ENCODE assay signal across 8 cellular contexts in genomic region chr19:3365447-3366103, GRCh38. TPM values are rescaled to one million over a fixed set of nuclear protein-coding genes. Genes with fewer than 3 reads are reported as not detected.
DNase-seq lines count a peak whose midpoint lies in the region; ATAC-seq, FAIRE-seq and TF ChIP-seq lines count a peak whose summit lies in the region.

No MANE protein-coding gene starts in this region.

- H2AFZ ChIP-seq in GM12878 (ENCODE audit: control insufficient read depth, low read depth, low read length), result peak overlapping the region; percentile 64

- DNase-seq in GM12865 (ENCODE audit: low read depth) (peak; percentile 67), NCI-H2227 (lab: John Stamatoyannopoulos, UW; ENCODE audit: unreplicated experiment) (peak; percentile 39), GM12878 (ENCODE audit: low read depth, low spot score) (no peak), kidney tubule cell (ENCODE audit: low spot score) (peak; percentile 56), substantia nigra (lab: John Stamatoyannopoulos, UW) (peak in 30 of 49 donors; percentile 16 to 86 (median 55)), COLO668 (lab: John Stamatoyannopoulos, UW; ENCODE audit: unreplicated experiment) (no peak), NCI-H2029 treated with DMSO at 0.1 percent for 48 hours (lab: John Stamatoyannopoulos, UW) (no peak)

- CTCF ChIA-PET in GM12878 (lab: Yijun Ruan, JAX), result interaction anchor here (0.7 kb wide), 1 partner anchor 104 kb away, joined by 3 read pairs; no protein-coding TSS in a partner anchor

- TF ChIP-seq RAD21 in GM12878 (IDR thresholded peaks at IDR 0.05; ENCODE audit: insufficient read depth, low read depth, low read length), result no peak

- SMC1A ChIA-PET in GM12878 (lab: Charles Lee; ENCODE audit: uncharacterized antibody, unreplicated experiment), result interaction anchor here (0.6 to 1.0 kb wide), 2 partner anchors 63 to 201 kb away, joined by 3 read pairs; no protein-coding TSS in a partner anchor

- WGBS in GM12878 (ENCODE audit: insufficient coverage, insufficient replicate concordance, low lambda C conversion rate, missing lambda C conversion rate), result 21% methylated on average over 13 of the region's 17 CpGs

- H3K4me3 ChIP-seq in GM12865 (ENCODE audit: low read depth, low read length) (peak overlapping the region; percentile 97), GM12878 (peak overlapping the region; percentile 96)

- H3K79me2 ChIP-seq in GM12878 (ENCODE audit: control insufficient read depth, insufficient read depth, low read length), result peaks cover 73% of the 10 kb centered on the region

- H4K20me1 ChIP-seq in GM12878 (ENCODE audit: control insufficient read depth, insufficient read depth), result no peaks in the 10 kb centered on the region

- H3K27ac ChIP-seq in GM12878 (ENCODE audit: control insufficient read depth, insufficient read depth), result peak overlapping the region; percentile 86
- peak overlapping the region; percentile 93 for H3K27ac ChIP-seq in substantia nigra (ENCODE audit: low read depth, low read length, poor library complexity, severe bottlenecking)

- H3K36me3 ChIP-seq in GM12878 (ENCODE audit: control insufficient read depth in 2 of 2, insufficient read depth in 2 of 2, low read length in 1 of 2), result no peaks in the 10 kb centered on the region

- RAD21 ChIA-PET in GM12878 (lab: Charles Lee; ENCODE audit: unreplicated experiment), result no interaction called here

- H3K9me3 ChIP-seq in GM12878 (replicated peaks; ENCODE audit: control insufficient read depth, insufficient read depth, low read length), result no peaks in the 10 kb centered on the region

- TF ChIP-seq EP300 in GM12878 (IDR thresholded peaks at IDR 0.05; ENCODE audit: borderline replicate concordance in 1 of 2, control insufficient read depth in 1 of 2, low read depth in 2 of 2, low read length in 2 of 2), result no peak

- in situ Hi-C loops in GM12878 (cut with MboI), result loop anchor here (25.0 kb wide), 1 partner anchor 1503 kb away; the partner anchor contains the start of gene KLF16

- POLR2A ChIA-PET in GM12878 (lab: Charles Lee), result no interaction called here

- peak overlapping the region; percentile 85 for H3K9ac ChIP-seq in GM12878 (ENCODE audit: control insufficient read depth, insufficient read depth, low read length)

- TF ChIP-seq CTCF in GM12865 (IDR thresholded peaks at IDR 0.05; ENCODE audit: insufficient read depth, low read depth, low read length, missing control alignments) (no peak), GM12878 (IDR thresholded peaks at IDR 0.05 in 2 of 3, conservative IDR thresholded peaks at IDR 0.05 in 1 of 3; ENCODE audit: control insufficient read depth in 2 of 3, extremely low read depth in 1 of 3, insufficient read depth in 1 of 3, low read depth in 3 of 3, low read length in 3 of 3) (no peak)

- H3K27me3 ChIP-seq in GM12878 (replicated peaks in 1 of 2; ENCODE audit: control insufficient read depth in 2 of 2, insufficient read depth in 2 of 2, low read length in 1 of 2), result no peaks in the 10 kb centered on the region

- no peak; the same call in 1 of the 2 replicates for TF ChIP-seq POLR2A in GM12878 (IDR thresholded peaks at IDR 0.05; ENCODE audit: low read depth, low read length)

- no TSS peak for BruUV-seq in GM12878 (replicated peaks; lab: Mats Ljungman, UMichigan)

- H3K4me1 ChIP-seq in GM12878 (ENCODE audit: control insufficient read depth, insufficient read depth, low read length), result peaks cover 31% of the 10 kb centered on the region

- no peak for FAIRE-seq in GM12878 (lab: Jason Lieb, UNC)

- intact Hi-C loops in GM12878 (cut with micrococcal nuclease; ENCODE audit: unreplicated experiment), result loop anchor here (5.0 kb wide), 1 partner anchor 62 kb away; no protein-coding TSS in a partner anchor

- ATAC-seq in GM12878 (peak; percentile 18), HG02884 (IDR thresholded peaks at IDR 0.05; ENCODE audit: unreplicated experiment) (no peak)

- peak overlapping the region; percentile 91 for H3K4me2 ChIP-seq in GM12878 (ENCODE audit: control insufficient read depth, insufficient read depth)

TF ChIP-seq in GM12878, 131 proteins besides CTCF, POLR2A, EP300 and RAD21:
- TF ChIP-seq MLLT1 (IDR thresholded peaks at IDR 0.05) (0 out of 2 replicates have a peak, but pooled peaks have one; percentile 7), GABPA (IDR thresholded peaks at IDR 0.05; ENCODE audit: low read depth) (no peak), RELB (IDR thresholded peaks at IDR 0.05; ENCODE audit: low read depth) (no peak), SMAD1 (IDR thresholded peaks at IDR 0.05; ENCODE audit: low read depth, partially characterized antibody) (no peak), HDGF (IDR thresholded peaks at IDR 0.05) (peak; percentile 20; the same call in 1 of the 2 replicates), CBX5 (IDR thresholded peaks at IDR 0.05; ENCODE audit: low read depth) (no peak), NBN (IDR thresholded peaks at IDR 0.05) (no peak), ZNF217 (IDR thresholded peaks at IDR 0.05) (peak; percentile 47; the same call in 1 of the 2 replicates), GATAD2B (conservative IDR thresholded peaks at IDR 0.05; ENCODE audit: low read depth) (0 out of 2 replicates have a peak, but pooled peaks have one; percentile 32), CREB1 (IDR thresholded peaks at IDR 0.05; ENCODE audit: low read depth) (0 out of 2 replicates have a peak, but pooled peaks have one; percentile 35), IKZF1 (conservative IDR thresholded peaks at IDR 0.05) (0 out of 2 replicates have a peak, but pooled peaks have one; percentile 9), LARP7 (IDR thresholded peaks at IDR 0.05) (0 out of 2 replicates have a peak, but pooled peaks have one; percentile 16)

RNA-seq across cellular contexts. Expression of gene NFIC, which starts 0.8 kb away (rescaled TPM):
- total RNA-seq in GM12878 (2013; cell fraction: nucleolus; rRNA removed), result 77.1 and 95.5 TPM in 2 replicates
- 8.8 and 9.2 TPM in 2 replicates for total RNA-seq in GM12878 (2014; rRNA removed)
- total RNA-seq in GM12878 (2014; rRNA removed; fragmentation: Illumina TruSeq; extraction: Trizol), result 2.8 and 5.3 TPM in 2 replicates
- 50.5 and 53.5 TPM in 2 replicates for total RNA-seq in GM12878 (2021)
- polyA plus RNA-seq in GM12878 (2011; ENCODE audit: low read depth), result 3.6 TPM
- 0.86 and 1.6 TPM in 2 replicates for polyA plus RNA-seq in GM12878 (2011; rRNA removed)
- 2.1 and 2.2 TPM in 2 replicates for polyA plus RNA-seq in GM12878 (2011; cell fraction: cytosol; rRNA removed)
- polyA plus RNA-seq in GM12878 (2011; cell fraction: nucleus; rRNA removed), result 11.0 and 19.5 TPM in 2 replicates
- polyA plus RNA-seq in GM12878 (2012), result 12.5 and 13.5 TPM in 2 replicates
- 4.6 and 11.1 TPM in 2 replicates for polyA plus RNA-seq in GM12878 (2014; fragmentation: Illumina TruSeq; extraction: Trizol)
- 1 to 10 TPM in 1 of 2 experiments, under 1 TPM in 1; 0.71 to 1.1 TPM for polyA plus RNA-seq in GM12878 (2014; fragmentation: Nextera tagmentation; extraction: Ambion mirVana)
- polyA plus RNA-seq in GM12878 (2014; rRNA removed), result 13.8 and 16.8 TPM in 2 replicates
- 10 to 100 TPM; 18.5 to 22.2 TPM for polyA plus RNA-seq in GM12878 (2016; fragmentation: Nextera tagmentation; extraction: Ambion mirVana)
- 3.4 and 7.2 TPM in 2 replicates for polyA minus RNA-seq in GM12878 (2011; rRNA and poly(A)+ RNA removed)
- polyA minus RNA-seq in GM12878 (2011; cell fraction: cytosol; rRNA and poly(A)+ RNA removed), result 8.4 and 9.6 TPM in 2 replicates
- 8.9 and 14.9 TPM in 2 replicates for polyA minus RNA-seq in GM12878 (2011; cell fraction: nucleus; rRNA and poly(A)+ RNA removed)

Comparison
In these comparisons a context has a peak if more than half of its experiments do, and no peak if none do; other contexts are left out.
1. DNase-seq: peak in GM12865 (single experiment), NCI-H2227 (single experiment), kidney tubule cell (single experiment) and substantia nigra (30 of 49); none in GM12878 (single experiment), COLO668 (single experiment) and NCI-H2029 treated with DMSO at 0.1 percent for 48 hours (single experiment).